23 cellular contexts compared by ENCODE assay signal in the genomic region with DNA sequence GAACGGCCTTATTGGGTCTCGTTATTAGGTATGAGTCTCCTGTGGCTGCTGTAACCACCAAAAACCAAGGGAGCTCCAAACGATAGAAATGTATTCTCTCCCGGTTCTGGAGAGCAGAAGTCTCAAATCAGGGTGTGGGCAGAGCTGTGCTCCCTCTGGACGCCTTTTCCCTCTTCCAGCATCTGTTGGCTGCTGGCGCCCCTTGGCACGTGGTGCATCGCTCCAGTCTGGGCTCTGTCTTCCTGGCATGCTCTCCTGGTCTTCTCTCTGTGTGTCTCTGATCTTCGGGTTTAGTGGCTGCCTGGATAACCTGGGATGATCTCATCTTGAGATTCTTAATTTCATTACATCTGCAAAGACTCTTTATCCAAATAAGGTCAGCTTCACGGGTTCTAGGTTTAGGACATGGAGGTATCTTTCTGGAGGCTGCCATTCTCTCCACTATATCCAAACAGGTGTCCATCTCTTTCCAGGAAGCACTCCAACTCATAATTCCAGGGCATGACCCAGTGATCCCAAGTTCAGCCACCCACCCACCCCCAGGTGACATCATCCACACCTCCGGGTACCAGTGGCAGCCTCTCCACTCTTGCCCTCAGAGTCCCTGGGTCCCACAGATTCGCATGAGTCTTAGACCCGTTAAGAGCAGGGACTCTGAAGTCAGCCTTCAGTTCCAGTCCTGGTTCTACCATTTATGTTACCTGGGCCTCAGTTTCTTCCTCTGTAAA.
DNase-seq lines count a peak whose midpoint lies in the region; ATAC-seq and TF ChIP-seq lines count a peak whose summit lies in the region.
"Had no signal": no experiment of that assay in that cellular context is flagged by ENCODE, and none has a peak within 500 bp of the region (broad histone marks: within the 10 kb centered on the region; RNA-seq: fewer than 3 reads in every experiment).

No MANE protein-coding gene starts in this region.

- no peak overlapping the region for H3K4me2 ChIP-seq in fibroblast of lung (ENCODE audit: extremely low read depth, insufficient read depth, low read length)

- WGBS in adrenal gland, 4 donors, result 71 to 78% (median 74%) methylated on average over 13 of the region's 13 CpGs

- no peak overlapping the region for H2AFZ ChIP-seq in fibroblast of lung (ENCODE audit: low read length)

- CTCF ChIA-PET in AG04450 (lab: Charles Lee), result no interaction called here

- no peaks in the 10 kb centered on the region for H3K36me3 ChIP-seq in MG63
- no peaks in the 10 kb centered on the region for H3K36me3 ChIP-seq in fibroblast of lung (ENCODE audit: control insufficient read depth, insufficient read depth, low read length)
- no peaks in the 10 kb centered on the region for H3K36me3 ChIP-seq in rectal smooth muscle tissue (ENCODE audit: control insufficient read depth, insufficient read depth, low read length)
- H3K36me3 ChIP-seq in adrenal gland (replicated peaks in 1 of 2), result no peaks in the 10 kb centered on the region
- H3K36me3 ChIP-seq: BE2C, HAP-1 had no signal

- H3K27me3 ChIP-seq in AG04450 (ENCODE audit: control insufficient read depth, insufficient read depth, low read length) (no peaks in the 10 kb centered on the region), MG63 (no peaks in the 10 kb centered on the region), fibroblast of lung (ENCODE audit: control insufficient read depth, insufficient read depth, low read length) (no peaks in the 10 kb centered on the region), rectal smooth muscle tissue (ENCODE audit: control insufficient read depth, insufficient read depth, low read length) (no peaks in the 10 kb centered on the region), adrenal gland (no peaks in the 10 kb centered on the region)
- H3K27me3 ChIP-seq: BE2C had no signal

- no peaks in the 10 kb centered on the region for H3K79me2 ChIP-seq in fibroblast of lung (ENCODE audit: control insufficient read depth, insufficient read depth, low read length)

- no peak overlapping the region for H3K9ac ChIP-seq in fibroblast of lung (ENCODE audit: insufficient read depth, low read length)
- no peak overlapping the region for H3K9ac ChIP-seq in rectal smooth muscle tissue (ENCODE audit: low read length)

- no peak for TF ChIP-seq CTCF in AG04450 (IDR thresholded peaks at IDR 0.05; ENCODE audit: low read depth, low read length)
- TF ChIP-seq CTCF in fibroblast of lung (conservative IDR thresholded peaks at IDR 0.05 in 1 of 2, IDR thresholded peaks at IDR 0.05 in 1 of 2; ENCODE audit: low read depth in 1 of 2, low read length in 2 of 2), result no peak
- TF ChIP-seq CTCF in adrenal gland (IDR thresholded peaks at IDR 0.05), result no peak

- intact Hi-C loops in adrenal gland (cut with DNase I), result no loop called here

- H3K27ac ChIP-seq in AG04450 (ENCODE audit: low read depth, low read length) (peak overlapping the region; percentile 73), fibroblast of lung (ENCODE audit: insufficient read depth, low read length) (peak overlapping the region; percentile 43), rectal smooth muscle tissue (ENCODE audit: low read depth, low read length) (peak overlapping the region; percentile 74), adrenal gland (no peak overlapping the region)

- POLR2A ChIA-PET in AG04450 (lab: Yijun Ruan, JAX), result interaction anchor here (0.9 to 1.3 kb wide), 3 partner anchors 94 to 145 kb away, joined by 3 to 5 read pairs (median 3); a partner anchor contains a TSS

- ATAC-seq in HG02763 (IDR thresholded peaks at IDR 0.05; ENCODE audit: unreplicated experiment), result no peak
- ATAC-seq: PC-3 had no signal

- DNase-seq in AG04450 (ENCODE audit: low read depth, low spot score), result no peak
- DNase-seq in MG63, result peak; percentile 79
- no peak for DNase-seq in fibroblast of lung (ENCODE audit: low read depth in 2 of 2)
- DNase-seq in NCI-H2107 (lab: John Stamatoyannopoulos, UW), result no peak
- no peak for DNase-seq in SKM-1 (lab: John Stamatoyannopoulos, UW; ENCODE audit: unreplicated experiment)
- no peak for DNase-seq in adrenal gland
- DNase-seq: 8988T; Caco-2; CD4-positive, alpha-beta T cell; DMS153; GF-D8; KBM-7; NCI-H1105 treated with DMSO at 0.1 percent for 48 hours; NCI-H1694; NCI-H2081 treated with DMSO at 0.1 percent for 48 hours; NCI-H524 treated with DMSO at 0.1 percent for 48 hours; PC-3; RPMI8226; SHP77 treated with DMSO at 0.1 percent for 48 hours had no signal

- H3K4me3 ChIP-seq in AG04450 (ENCODE audit: low read depth, low read length), result no peak overlapping the region
- no peak overlapping the region for H3K4me3 ChIP-seq in MG63
- no peak overlapping the region for H3K4me3 ChIP-seq in fibroblast of lung (replicated peaks in 1 of 4; ENCODE audit: control extremely low read depth in 1 of 4, insufficient read depth in 1 of 4, low read depth in 3 of 4, low read length in 4 of 4)
- H3K4me3 ChIP-seq in rectal smooth muscle tissue (ENCODE audit: low read length), result no peak overlapping the region
- no peak overlapping the region for H3K4me3 ChIP-seq in adrenal gland
- H3K4me3 ChIP-seq: HAP-1 had no signal

- no peaks in the 10 kb centered on the region for H4K20me1 ChIP-seq in fibroblast of lung (ENCODE audit: control insufficient read depth, extremely low read depth, insufficient read depth, low read length)

- H3K4me1 ChIP-seq in fibroblast of lung (ENCODE audit: control insufficient read depth, extremely low read depth, insufficient read depth, low read length), result peaks cover 24% of the 10 kb centered on the region
- H3K4me1 ChIP-seq in rectal smooth muscle tissue (ENCODE audit: control insufficient read depth, insufficient read depth, low read length), result peaks cover 36% of the 10 kb centered on the region
- H3K4me1 ChIP-seq in adrenal gland (replicated peaks in 1 of 2), result no peaks in the 10 kb centered on the region
- H3K4me1 ChIP-seq: Caco-2 had no signal

- TF ChIP-seq POLR2A in adrenal gland (IDR thresholded peaks at IDR 0.05), result no peak

- no peaks in the 10 kb centered on the region for H3K9me3 ChIP-seq in AG04450 (ENCODE audit: control insufficient read depth, insufficient read depth, low read length)
- 0 out of 2 replicates have a peak, but pooled peaks cover 2% of the 10 kb centered on the region for H3K9me3 ChIP-seq in MG63
- H3K9me3 ChIP-seq in fibroblast of lung (ENCODE audit: control insufficient read depth, insufficient read depth, low read depth, low read length), result no peaks in the 10 kb centered on the region
- no peaks in the 10 kb centered on the region for H3K9me3 ChIP-seq in adrenal gland (replicated peaks in 1 of 3)
- H3K9me3 ChIP-seq: BE2C, Caco-2, HAP-1 had no signal

Comparison
In these comparisons a context has a peak if more than half of its experiments do, and no peak if none do; other contexts are left out.
1. H3K27ac ChIP-seq: peak in AG04450 (single experiment), fibroblast of lung (single experiment) and rectal smooth muscle tissue (single experiment); none in adrenal gland (0 of 5).